8 cellular contexts compared by ENCODE assay signal in genomic region chr14:64764641-64765520, GRCh38.
DNase-seq lines count a peak whose midpoint lies in the region; ATAC-seq and TF ChIP-seq lines count a peak whose summit lies in the region.

No MANE protein-coding gene starts in this region.

- intact Hi-C loops in activated CD4-positive, alpha-beta T cell treated with anti-CD3 and anti-CD28 coated beads for 36 hours (cut with DNase I, micrococcal nuclease), result loop anchor here (1.0 to 10.0 kb wide), 4 partner anchors 94 to 428 kb away; no protein-coding TSS in a partner anchor

- no peaks in the 10 kb centered on the region for H3K27me3 Mint-ChIP-seq in activated CD4-positive, alpha-beta T cell treated with anti-CD3 and anti-CD28 coated beads for 36 hours
- H3K27me3 Mint-ChIP-seq in chondrocyte (ENCODE audit: low read depth), result no peaks in the 10 kb centered on the region

- TF ChIP-seq CTCF in chondrocyte (IDR thresholded peaks at IDR 0.05), result peak; percentile 96

- peak; percentile 84 for ATAC-seq in activated CD4-positive, alpha-beta T cell treated with anti-CD3 and anti-CD28 coated beads for 36 hours
- ATAC-seq in GM18858 (IDR thresholded peaks at IDR 0.05; ENCODE audit: unreplicated experiment), result no peak

- POLR2A ChIA-PET in HEK293T (lab: Yijun Ruan, JAX), result interaction anchor here (0.9 to 1.0 kb wide), 4 partner anchors 11 to 260 kb away, joined by 3 to 4 read pairs (median 4); no protein-coding TSS in a partner anchor
- POLR2A ChIA-PET in activated CD4-positive, alpha-beta T cell treated with anti-CD3 and anti-CD28 coated beads for 36 hours (lab: Charles Lee), result interaction anchor here (0.6 kb wide), 1 partner anchor 231 kb away, joined by 3 read pairs; no protein-coding TSS in a partner anchor

- peak overlapping the region; percentile 42 for H3K4me3 Mint-ChIP-seq in activated CD4-positive, alpha-beta T cell treated with anti-CD3 and anti-CD28 coated beads for 36 hours
- H3K4me3 Mint-ChIP-seq in chondrocyte (ENCODE audit: unreplicated experiment), result peak overlapping the region; percentile 67

- peaks cover 35% of the 10 kb centered on the region for H3K4me1 Mint-ChIP-seq in activated CD4-positive, alpha-beta T cell treated with anti-CD3 and anti-CD28 coated beads for 36 hours
- peaks cover 49% of the 10 kb centered on the region for H3K4me1 Mint-ChIP-seq in chondrocyte (ENCODE audit: low read depth)

- peak; percentile 61 for DNase-seq in COLO829 (ENCODE audit: low spot score)
- peak; percentile 85 for DNase-seq in HEK293T (ENCODE audit: extremely low spot score)
- peak; percentile 51 for DNase-seq in NCI-H226
- peak; percentile 80 for DNase-seq in activated CD4-positive, alpha-beta T cell treated with anti-CD3 and anti-CD28 coated beads for 36 hours
- DNase-seq in chondrocyte (ENCODE audit: low spot score), result peak; percentile 91
- peak; percentile 94 for DNase-seq in left kidney (ENCODE audit: low read depth, low spot score)
- peak; percentile 71 for DNase-seq in stimulated activated CD4-positive, alpha-beta T cell treated with anti-CD3 and anti-CD28 coated beads, Interleukin-2, amount 100 ng/mL, for 24 hours

- CTCF ChIA-PET in HEK293T (lab: Yijun Ruan, JAX), result interaction anchor here (0.6 to 1.7 kb wide), 14 partner anchors 9 to 127 kb away, joined by 3 to 13 read pairs (median 4); no protein-coding TSS in a partner anchor
- CTCF ChIA-PET in activated CD4-positive, alpha-beta T cell treated with anti-CD3 and anti-CD28 coated beads for 36 hours (lab: Charles Lee), result interaction anchor here (0.5 to 2.3 kb wide), 27 partner anchors 8 to 422 kb away, joined by 3 to 20 read pairs (median 3); no protein-coding TSS in a partner anchor

- H3K36me3 Mint-ChIP-seq in activated CD4-positive, alpha-beta T cell treated with anti-CD3 and anti-CD28 coated beads for 36 hours (ENCODE audit: low read depth), result no peaks in the 10 kb centered on the region
- H3K36me3 Mint-ChIP-seq in chondrocyte (ENCODE audit: low read depth), result peaks cover 2% of the 10 kb centered on the region

- no peak overlapping the region for H3K27ac Mint-ChIP-seq in activated CD4-positive, alpha-beta T cell treated with anti-CD3 and anti-CD28 coated beads for 36 hours
- peak overlapping the region; percentile 89 for H3K27ac Mint-ChIP-seq in chondrocyte (ENCODE audit: unreplicated experiment)

- no peaks in the 10 kb centered on the region for H3K9me3 Mint-ChIP-seq in activated CD4-positive, alpha-beta T cell treated with anti-CD3 and anti-CD28 coated beads for 36 hours (ENCODE audit: low read depth)
- H3K9me3 Mint-ChIP-seq in chondrocyte (ENCODE audit: low read depth), result no peaks in the 10 kb centered on the region

TF ChIP-seq in HEK293T, 16 proteins besides CTCF, POLR2A, EP300 and RAD21:
- TF ChIP-seq L3MBTL2 (conservative IDR thresholded peaks at IDR 0.05), result peak; percentile 71
- peak; percentile 68; the same call in 1 of the 2 replicates for TF ChIP-seq HDGF (IDR thresholded peaks at IDR 0.05; ENCODE audit: borderline replicate concordance)
- TF ChIP-seq ARNT (IDR thresholded peaks at IDR 0.05), result no peak
- TF ChIP-seq SP1 (IDR thresholded peaks at IDR 0.05), result no peak
